ENCODE assay signal across 13 cellular contexts in genomic region chr10:10824611-10825148, GRCh38.
A peak's percentile ranks its signal among the peaks of the same experiment; 100 is the strongest.
DNase-seq lines count a peak whose midpoint lies in the region; ATAC-seq and TF ChIP-seq lines count a peak whose summit lies in the region.
"Had no signal": no experiment of that assay in that cellular context is flagged by ENCODE, and none has a peak within 500 bp of the region (broad histone marks: within the 10 kb centered on the region; RNA-seq: fewer than 3 reads in every experiment).

No MANE protein-coding gene starts in this region.

- H3K27ac ChIP-seq in lung (ENCODE audit: low read depth in 1 of 2, low read length in 1 of 2) (peak overlapping the region in 1 of 2 donors; percentile 85), skin epidermis (peak overlapping the region in 12 of 21 experiments; percentile 24 to 85 (median 63))
- H3K27ac ChIP-seq in effector memory CD4-positive, alpha-beta T cell (ENCODE audit: insufficient read depth, low read length, poor library complexity, severe bottlenecking), result no peak overlapping the region

- H3K4me1 Mint-ChIP-seq in immature natural killer cell, result no peaks in the 10 kb centered on the region

- no peak overlapping the region for H3K27ac Mint-ChIP-seq in immature natural killer cell
- H3K27ac Mint-ChIP-seq: activated T-cell treated with anti-CD3 and anti-CD28 coated beads, Interleukin-2, amount 50 U/mL, for 24 hours; CD4-positive, alpha-beta T cell; natural killer cell had no signal

- no peaks in the 10 kb centered on the region for H3K36me3 ChIP-seq in lung (ENCODE audit: control insufficient read depth in 2 of 2, insufficient read depth in 2 of 2, low read length in 2 of 2)
- H3K36me3 ChIP-seq in effector memory CD4-positive, alpha-beta T cell (ENCODE audit: control insufficient read depth, insufficient read depth, low read length), result no peaks in the 10 kb centered on the region

- no peak overlapping the region for H3K4me3 Mint-ChIP-seq in immature natural killer cell
- H3K4me3 Mint-ChIP-seq: activated T-cell treated with anti-CD3 and anti-CD28 coated beads, Interleukin-2, amount 50 U/mL, for 24 hours; CD4-positive, alpha-beta T cell; natural killer cell had no signal

- no peak overlapping the region for H3K4me3 ChIP-seq in lung
- H3K4me3 ChIP-seq in skin epidermis, result no peak overlapping the region
- H3K4me3 ChIP-seq in effector memory CD4-positive, alpha-beta T cell (ENCODE audit: insufficient read depth, low read depth, low read length, poor library complexity, severe bottlenecking), result no peak overlapping the region

- peaks cover 2 to 6% of the 10 kb centered on the region in 2 donors for H3K4me1 ChIP-seq in lung (ENCODE audit: control insufficient read depth in 2 of 2, insufficient read depth in 2 of 2, low read length in 2 of 2)
- no peaks in the 10 kb centered on the region for H3K4me1 ChIP-seq in effector memory CD4-positive, alpha-beta T cell (ENCODE audit: control insufficient read depth, insufficient read depth, low read length, poor library complexity, severe bottlenecking)

- H3K27me3 ChIP-seq in lung (ENCODE audit: control insufficient read depth, insufficient read depth), result no peaks in the 10 kb centered on the region
- no peaks in the 10 kb centered on the region for H3K27me3 ChIP-seq in effector memory CD4-positive, alpha-beta T cell (replicated peaks; ENCODE audit: control insufficient read depth, insufficient read depth, low read length, poor library complexity, severe bottlenecking)

- 40 to 69% methylated on average over 8 of the region's 8 CpGs for WGBS in lung, 2 donors

- no peaks in the 10 kb centered on the region for H3K9me3 Mint-ChIP-seq in immature natural killer cell
- H3K9me3 Mint-ChIP-seq: activated T-cell treated with anti-CD3 and anti-CD28 coated beads, Interleukin-2, amount 50 U/mL, for 24 hours; CD4-positive, alpha-beta T cell; natural killer cell had no signal

- DNase-seq in EH (ENCODE audit: low read depth) (peak; percentile 94), dermis microvascular lymphatic vessel endothelial cell (ENCODE audit: low read depth in 2 of 2) (peak; percentile 80 to 91), lung (ENCODE audit: low spot score) (peak; percentile 42), 8988T (no peak), immature natural killer cell (no peak), NCI-H524 treated with DMSO at 0.1 percent for 48 hours (lab: John Stamatoyannopoulos, UW) (no peak)
- DNase-seq in effector memory CD4-positive, alpha-beta T cell, result no peak
- DNase-seq: activated T-cell treated with anti-CD3 and anti-CD28 coated beads, Interleukin-2, amount 50 U/mL, for 24 hours; CD4-positive, alpha-beta T cell; natural killer cell; NCI-H82; stimulated activated CD4-positive, alpha-beta T cell treated with anti-CD3 and anti-CD28 coated beads, Interleukin-4, amount 100 ng/mL, for 24 hours had no signal

- peak; percentile 43 for ATAC-seq in lung (ENCODE audit: insufficient read depth, low FRiP score)
- ATAC-seq: natural killer cell had no signal

- H3K27me3 Mint-ChIP-seq in immature natural killer cell (ENCODE audit: low read depth in 3 of 3), result peaks cover 3 to 12% (median 3%) of the 10 kb centered on the region in 3 donors

- no peaks in the 10 kb centered on the region for H3K36me3 Mint-ChIP-seq in immature natural killer cell
- H3K36me3 Mint-ChIP-seq: natural killer cell had no signal

- TF ChIP-seq CTCF in lung (IDR thresholded peaks at IDR 0.05; ENCODE audit: control extremely low read depth, extremely low read depth), result no peak

- no peaks in the 10 kb centered on the region for H3K9me3 ChIP-seq in lung (ENCODE audit: control insufficient read depth in 2 of 2, insufficient read depth in 1 of 2, low read length in 1 of 2)
- no peaks in the 10 kb centered on the region for H3K9me3 ChIP-seq in effector memory CD4-positive, alpha-beta T cell (ENCODE audit: control insufficient read depth, low read length)

Comparison
In these comparisons a context has a peak if more than half of its experiments do, and no peak if none do; other contexts are left out.
1. DNase-seq: peak in EH (single experiment), dermis microvascular lymphatic vessel endothelial cell (2 of 2) and lung (single experiment); none in 8988T (single experiment), effector memory CD4-positive, alpha-beta T cell (0 of 3), immature natural killer cell (0 of 3) and NCI-H524 treated with DMSO at 0.1 percent for 48 hours (single experiment).